In the genomic region with DNA sequence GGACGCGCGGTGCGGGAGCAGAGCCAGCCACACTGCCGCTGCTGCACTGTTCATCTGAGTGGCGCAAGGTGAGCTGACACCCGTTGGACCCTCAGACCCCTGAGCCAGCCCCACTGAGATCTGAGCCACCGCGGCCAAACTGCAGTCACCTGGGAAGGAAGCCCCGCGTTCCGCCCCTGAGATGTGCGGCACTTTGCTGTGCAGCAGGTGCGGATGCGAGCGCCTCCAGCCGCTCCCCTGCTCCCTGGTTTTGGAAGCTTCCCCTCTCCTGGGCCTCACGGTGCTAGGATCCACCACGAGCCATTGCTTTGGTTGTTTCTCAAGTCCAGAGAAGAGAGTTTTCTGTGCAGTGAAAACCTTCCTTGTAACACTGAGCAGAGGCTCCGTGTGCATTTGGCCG, we compare ENCODE assay signal across 7 cellular contexts.
A peak's percentile ranks its signal among the peaks of the same experiment; 100 is the strongest.
DNase-seq lines count a peak whose midpoint lies in the region; ATAC-seq and TF ChIP-seq lines count a peak whose summit lies in the region.
"Not testable (repeated sequence)": the region's sequence is repeated elsewhere in the genome, so short reads cannot be mapped to it uniquely, and the experiment has no call there.

No MANE protein-coding gene starts in this region.

- intact Hi-C loops in Right ventricle myocardium inferior (cut with DNase I); testis (cut with DNase I; ENCODE audit: low total_unique reads); aorta (cut with DNase I): not testable (repeated sequence)

- not testable (repeated sequence) for H3K4me1 ChIP-seq in GM23338 (ENCODE audit: insufficient read depth); testis; aorta (ENCODE audit: control insufficient read depth in 1 of 2, insufficient read depth in 2 of 2, low read length in 2 of 2)

- H3K27me3 Mint-ChIP-seq in GM23338 (ENCODE audit: insufficient read depth, low read depth, poor library complexity); osteocyte (ENCODE audit: unreplicated experiment): not testable (repeated sequence)

- WGBS in testis, 2 donors, result 67% methylated on average over 14 of the region's 21 CpGs; no CpG with 5 or more reads in 1 of the 2 donors
- 77% methylated on average over 12 to 13 of the region's 21 CpGs for WGBS in aorta, 2 donors

- not testable (repeated sequence) for TF ChIP-seq CTCF in GM23338 (conservative IDR thresholded peaks at IDR 0.05; ENCODE audit: low read depth in 2 of 2); osteocyte (IDR thresholded peaks at IDR 0.05); testis (IDR thresholded peaks at IDR 0.05)

- H3K36me3 ChIP-seq in GM23338 (ENCODE audit: insufficient read depth); testis (ENCODE audit: low read depth, missing control alignments); aorta (ENCODE audit: control insufficient read depth in 1 of 2, insufficient read depth in 2 of 2, low read length in 1 of 2): not testable (repeated sequence)

- not testable (repeated sequence) for H3K9me3 Mint-ChIP-seq in GM23338; osteocyte (ENCODE audit: unreplicated experiment)

- not testable (repeated sequence) for H3K27ac Mint-ChIP-seq in GM23338; osteocyte (ENCODE audit: unreplicated experiment)

- not testable (repeated sequence) for H3K79me2 ChIP-seq in GM23338 (replicated peaks; ENCODE audit: insufficient read depth)

- not testable (repeated sequence) for TF ChIP-seq POLR2A in testis (IDR thresholded peaks at IDR 0.05)

- H3F3A ChIP-seq in GM23338 (replicated peaks; ENCODE audit: low read depth), result not testable (repeated sequence)

- not testable (repeated sequence) for H3K9me2 ChIP-seq in GM23338 (ENCODE audit: insufficient read depth)

- not testable (repeated sequence) for H3K27ac ChIP-seq in GM23338 (ENCODE audit: low read depth); testis; aorta (ENCODE audit: low read depth in 1 of 2, low read length in 2 of 2)

- not testable (repeated sequence) for H3K4me3 Mint-ChIP-seq in GM23338; osteocyte (ENCODE audit: unreplicated experiment)

- not testable (repeated sequence) for H3K4me1 Mint-ChIP-seq in GM23338; osteocyte (ENCODE audit: unreplicated experiment)

- DNase-seq in GM23338 (ENCODE audit: low spot score), result not testable (repeated sequence)
- DNase-seq in activated effector memory CD4-positive, alpha-beta T cell treated with anti-CD3 and anti-CD28 coated beads, Interleukin-2, amount 50 U/mL, for 16 hours, result peak; percentile 28
- DNase-seq in Right ventricle myocardium inferior (ENCODE audit: missing footprints), result peak; percentile 16
- DNase-seq in left lobe of liver (ENCODE audit: low spot score), result peak; percentile 24
- peak; percentile 75 for DNase-seq in osteocyte (ENCODE audit: extremely low spot score, unreplicated experiment)
- peak; percentile 11 for DNase-seq in testis
- peak in 1 of 2 donors; percentile 19 for DNase-seq in aorta

- not testable (repeated sequence) for H3K27me3 ChIP-seq in GM23338 (ENCODE audit: insufficient read depth); testis; aorta (ENCODE audit: control insufficient read depth in 1 of 2, insufficient read depth in 2 of 2, low read length in 1 of 2)

- H4K20me1 ChIP-seq in GM23338 (replicated peaks; ENCODE audit: insufficient read depth), result not testable (repeated sequence)

- not testable (repeated sequence) for H3K36me3 Mint-ChIP-seq in GM23338 (ENCODE audit: low read depth); osteocyte (ENCODE audit: unreplicated experiment)

- not testable (repeated sequence) for H3K9me3 ChIP-seq in testis; aorta (ENCODE audit: control insufficient read depth, low read length)

- not testable (repeated sequence) for H3K4me2 ChIP-seq in GM23338

- ATAC-seq in GM23338, result peak; percentile 18
- ATAC-seq in Right ventricle myocardium inferior, left lobe of liver: not testable (repeated sequence)
- ATAC-seq in aorta (ENCODE audit: low FRiP score), result peak; percentile 12

- not testable (repeated sequence) for H3K4me3 ChIP-seq in GM23338; testis; aorta (ENCODE audit: low read length in 2 of 2)

- H2AFZ ChIP-seq in GM23338, result not testable (repeated sequence)
